In the genomic region with DNA sequence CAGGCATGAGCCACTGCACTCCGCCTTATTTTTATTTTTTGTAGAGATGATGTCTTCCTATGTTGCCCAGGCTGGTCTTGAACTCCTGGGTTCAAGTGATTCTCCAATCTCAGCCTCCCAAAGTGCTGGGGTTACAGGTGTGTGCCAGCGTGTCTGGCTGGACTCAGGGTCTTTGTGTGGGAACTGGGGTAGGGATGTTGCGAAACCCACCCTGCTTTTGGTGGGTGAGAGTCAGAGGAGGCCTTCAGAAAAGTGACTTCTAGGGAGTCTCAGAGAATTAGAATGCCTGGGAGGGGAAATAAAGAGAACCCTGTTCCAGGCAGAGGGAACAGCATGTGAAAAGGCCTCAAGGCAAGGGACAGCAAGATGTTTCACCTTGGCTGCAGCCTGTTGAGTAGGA, we compare ENCODE assay signal across 34 cellular contexts. TPM values are rescaled to one million over a fixed set of nuclear protein-coding genes. Genes with fewer than 3 reads are reported as not detected.
DNase-seq lines count a peak whose midpoint lies in the region; ATAC-seq, FAIRE-seq and TF ChIP-seq lines count a peak whose summit lies in the region.
"Had no signal": no experiment of that assay in that cellular context is flagged by ENCODE, and none has a peak within 500 bp of the region (broad histone marks: within the 10 kb centered on the region; RNA-seq: fewer than 3 reads in every experiment).

No MANE protein-coding gene starts in this region.

- CTCF ChIA-PET in HEK293 (lab: Yijun Ruan, JAX), result no interaction called here

- peak overlapping the region; percentile 13 to 93 (median 89) for H3K27ac Mint-ChIP-seq in CD4-positive, CD25-positive, alpha-beta regulatory T cell
- peak overlapping the region; percentile 41 for H3K27ac Mint-ChIP-seq in activated naive CD8-positive, alpha-beta T cell treated with anti-CD3 and anti-CD28 coated beads, Interleukin-2, amount 50 U/mL, for 24 hours
- peak overlapping the region; percentile 51 for H3K27ac Mint-ChIP-seq in nephron progenitor cell
- no peak overlapping the region for H3K27ac Mint-ChIP-seq in stimulated activated effector memory CD8-positive, alpha-beta T cell treated with anti-CD3 and anti-CD28 coated beads, Interleukin-12 subunit alpha, Interleukin-12 subunit beta, amount 100 ng/mL, for 72 hours
- H3K27ac Mint-ChIP-seq: activated CD8-positive, alpha-beta T cell treated with anti-CD3 and anti-CD28 coated beads, Interleukin-2, amount 10 ng/mL, durations not matched to agents 7 days and 5 days; activated naive CD8-positive, alpha-beta T cell treated with anti-CD3 and anti-CD28 coated beads, Interleukin-2, amount 10 ng/mL, durations not matched to agents 7 days and 5 days; activated T-helper 2 cell treated with anti-CD3 and anti-CD28 coated beads, Interferon-gamma antibody, Interleukin-2, Interleukin-4, amounts not matched to agents 10 μg/mL and 5 μg/mL and 100 μg/mL, durations not matched to agents 14 hours and 24 hours and 36 hours; T-helper 1 cell treated with Interleukin-12 subunit alpha and Interleukin-12 subunit beta and Interleukin-4 antibody, amounts not matched to agents 30 μg/mL and 1 μg/mL, for 36 hours had no signal

- H3K27me3 ChIP-seq in CD4-positive, CD25-positive, alpha-beta regulatory T cell (ENCODE audit: control insufficient read depth, insufficient read depth, low read length), result no peaks in the 10 kb centered on the region
- H3K27me3 ChIP-seq: BE2C, colonic mucosa, SJSA1 had no signal

- no peak for ATAC-seq in CD4-positive, CD25-positive, alpha-beta regulatory T cell (ENCODE audit: low read depth in 2 of 2)
- ATAC-seq in activated naive CD8-positive, alpha-beta T cell treated with anti-CD3 and anti-CD28 coated beads, Interleukin-2, amount 50 U/mL, for 24 hours, result no peak
- no peak for ATAC-seq in stimulated activated effector memory CD8-positive, alpha-beta T cell treated with anti-CD3 and anti-CD28 coated beads, Interleukin-12 subunit alpha, Interleukin-12 subunit beta, amount 100 ng/mL, for 72 hours
- no peak for ATAC-seq in GM18870 (IDR thresholded peaks at IDR 0.05; ENCODE audit: unreplicated experiment)
- ATAC-seq: activated CD8-positive, alpha-beta T cell treated with anti-CD3 and anti-CD28 coated beads, Interleukin-2, amount 10 ng/mL, durations not matched to agents 7 days and 5 days; HCT116; left colon; sciatic nerve had no signal

- peaks cover under 1% of the 10 kb centered on the region for H3K36me3 Mint-ChIP-seq in CD4-positive, CD25-positive, alpha-beta regulatory T cell
- H3K36me3 Mint-ChIP-seq in activated naive CD8-positive, alpha-beta T cell treated with anti-CD3 and anti-CD28 coated beads, Interleukin-2, amount 50 U/mL, for 24 hours (ENCODE audit: low read depth), result no peaks in the 10 kb centered on the region
- no peaks in the 10 kb centered on the region for H3K36me3 Mint-ChIP-seq in nephron progenitor cell (ENCODE audit: low read depth)
- peaks cover 21% of the 10 kb centered on the region for H3K36me3 Mint-ChIP-seq in stimulated activated effector memory CD8-positive, alpha-beta T cell treated with anti-CD3 and anti-CD28 coated beads, Interleukin-12 subunit alpha, Interleukin-12 subunit beta, amount 100 ng/mL, for 72 hours
- H3K36me3 Mint-ChIP-seq: activated naive CD8-positive, alpha-beta T cell treated with anti-CD3 and anti-CD28 coated beads, Interleukin-2, amount 10 ng/mL, durations not matched to agents 7 days and 5 days had no signal

- no peak for DNase-seq in CD4-positive, CD25-positive, alpha-beta regulatory T cell
- DNase-seq in activated naive CD8-positive, alpha-beta T cell treated with anti-CD3 and anti-CD28 coated beads, Interleukin-2, amount 50 U/mL, for 24 hours, result no peak
- DNase-seq in nephron progenitor cell, result no peak
- DNase-seq in SKM-1 treated with dmso at 0.1 percent for 144 hours (lab: John Stamatoyannopoulos, UW; ENCODE audit: unreplicated experiment), result no peak
- DNase-seq in GM12892 (ENCODE audit: insufficient read length), result no peak
- DNase-seq in stimulated activated effector memory CD8-positive, alpha-beta T cell treated with anti-CD3 and anti-CD28 coated beads, Interleukin-12 subunit alpha, Interleukin-12 subunit beta, amount 100 ng/mL, for 72 hours (ENCODE audit: low spot score in 2 of 2), result no peak
- DNase-seq: ACHN; activated CD4-positive, alpha-beta T cell treated with anti-CD3 and anti-CD28 coated beads for 1 hour; activated CD8-positive, alpha-beta T cell treated with anti-CD3 and anti-CD28 coated beads, Interleukin-2, amount 10 ng/mL, durations not matched to agents 7 days and 5 days; activated naive CD8-positive, alpha-beta T cell treated with anti-CD3 and anti-CD28 coated beads, Interleukin-2, amount 10 ng/mL, durations not matched to agents 7 days and 5 days; BE2C; Caco-2; colonic mucosa; DMS79 treated with DMSO at 0.1 percent for 48 hours; effector CD4-positive, alpha-beta T cell; GDM1; hippocampal formation; left colon; MV-4-11; NCI-H146; NCI-H2107; NCI-H446; NCI-H82; stimulated activated CD4-positive, alpha-beta T cell treated with anti-CD3 and anti-CD28 coated beads, Interleukin-2, amount 100 ng/mL, for 48 hours; tibial artery had no signal

- H3K4me1 ChIP-seq in CD4-positive, CD25-positive, alpha-beta regulatory T cell (ENCODE audit: control insufficient read depth, insufficient read depth, low read length, poor library complexity, severe bottlenecking), result peaks cover 27% of the 10 kb centered on the region
- H3K4me1 ChIP-seq in HEK293 (ENCODE audit: control insufficient read depth, insufficient read depth, low read length), result peaks cover 13% of the 10 kb centered on the region
- H3K4me1 ChIP-seq: Caco-2, colonic mucosa had no signal

- H3K27me3 Mint-ChIP-seq in CD4-positive, CD25-positive, alpha-beta regulatory T cell, result peaks cover 7% of the 10 kb centered on the region
- peaks cover 4% of the 10 kb centered on the region for H3K27me3 Mint-ChIP-seq in activated naive CD8-positive, alpha-beta T cell treated with anti-CD3 and anti-CD28 coated beads, Interleukin-2, amount 50 U/mL, for 24 hours
- H3K27me3 Mint-ChIP-seq in nephron progenitor cell (ENCODE audit: low read depth, poor library complexity), result peaks cover 78% of the 10 kb centered on the region

- peaks cover 0 to 52% (median 18%) of the 10 kb centered on the region in 4 donors for H3K4me1 Mint-ChIP-seq in CD4-positive, CD25-positive, alpha-beta regulatory T cell
- peaks cover 16% of the 10 kb centered on the region for H3K4me1 Mint-ChIP-seq in activated naive CD8-positive, alpha-beta T cell treated with anti-CD3 and anti-CD28 coated beads, Interleukin-2, amount 50 U/mL, for 24 hours
- peaks cover 17% of the 10 kb centered on the region for H3K4me1 Mint-ChIP-seq in nephron progenitor cell
- H3K4me1 Mint-ChIP-seq in stimulated activated effector memory CD8-positive, alpha-beta T cell treated with anti-CD3 and anti-CD28 coated beads, Interleukin-12 subunit alpha, Interleukin-12 subunit beta, amount 100 ng/mL, for 72 hours, result peaks cover 7% of the 10 kb centered on the region

- H3K27ac ChIP-seq in CD4-positive, CD25-positive, alpha-beta regulatory T cell (ENCODE audit: insufficient read depth, low read length, poor library complexity, severe bottlenecking), result no peak overlapping the region
- no peak overlapping the region for H3K27ac ChIP-seq in HEK293 (ENCODE audit: extremely low read depth, low read depth, low read length)
- H3K27ac ChIP-seq: colonic mucosa, SJSA1, tibial artery had no signal

- TF ChIP-seq POLR2A in GM12892 (IDR thresholded peaks at IDR 0.05; ENCODE audit: low read depth, low read length), result no peak

- peak overlapping the region; percentile 32 to 76 (median 60) for H3K4me3 Mint-ChIP-seq in CD4-positive, CD25-positive, alpha-beta regulatory T cell
- no peak overlapping the region for H3K4me3 Mint-ChIP-seq in activated naive CD8-positive, alpha-beta T cell treated with anti-CD3 and anti-CD28 coated beads, Interleukin-2, amount 50 U/mL, for 24 hours
- peak overlapping the region; percentile 28 for H3K4me3 Mint-ChIP-seq in nephron progenitor cell
- no peak overlapping the region for H3K4me3 Mint-ChIP-seq in stimulated activated effector memory CD8-positive, alpha-beta T cell treated with anti-CD3 and anti-CD28 coated beads, Interleukin-12 subunit alpha, Interleukin-12 subunit beta, amount 100 ng/mL, for 72 hours
- H3K4me3 Mint-ChIP-seq: activated CD8-positive, alpha-beta T cell treated with anti-CD3 and anti-CD28 coated beads, Interleukin-2, amount 10 ng/mL, durations not matched to agents 7 days and 5 days; activated naive CD8-positive, alpha-beta T cell treated with anti-CD3 and anti-CD28 coated beads, Interleukin-2, amount 10 ng/mL, durations not matched to agents 7 days and 5 days; T-helper 1 cell treated with Interleukin-12 subunit alpha and Interleukin-12 subunit beta and Interleukin-4 antibody, amounts not matched to agents 30 μg/mL and 1 μg/mL, for 36 hours had no signal

- H3K36me3 ChIP-seq in CD4-positive, CD25-positive, alpha-beta regulatory T cell (ENCODE audit: control insufficient read depth, insufficient read depth, low read length), result peaks cover 8% of the 10 kb centered on the region
- H3K36me3 ChIP-seq in HEK293 (ENCODE audit: control insufficient read depth in 2 of 2, insufficient read depth in 1 of 2, low read length in 2 of 2), result peaks cover 0 to 9% of the 10 kb centered on the region in 2 experiments; a peak in 1 of 3 replicates
- H3K36me3 ChIP-seq: colonic mucosa had no signal

- H3K9me3 Mint-ChIP-seq in CD4-positive, CD25-positive, alpha-beta regulatory T cell, result no peaks in the 10 kb centered on the region
- H3K9me3 Mint-ChIP-seq in activated naive CD8-positive, alpha-beta T cell treated with anti-CD3 and anti-CD28 coated beads, Interleukin-2, amount 50 U/mL, for 24 hours, result no peaks in the 10 kb centered on the region
- peaks cover 4% of the 10 kb centered on the region for H3K9me3 Mint-ChIP-seq in nephron progenitor cell
- H3K9me3 Mint-ChIP-seq in stimulated activated effector memory CD8-positive, alpha-beta T cell treated with anti-CD3 and anti-CD28 coated beads, Interleukin-12 subunit alpha, Interleukin-12 subunit beta, amount 100 ng/mL, for 72 hours, result no peaks in the 10 kb centered on the region
- H3K9me3 Mint-ChIP-seq: activated naive CD8-positive, alpha-beta T cell treated with anti-CD3 and anti-CD28 coated beads, Interleukin-2, amount 10 ng/mL, durations not matched to agents 7 days and 5 days; activated T-helper 2 cell treated with anti-CD3 and anti-CD28 coated beads, Interferon-gamma antibody, Interleukin-2, Interleukin-4, amounts not matched to agents 10 μg/mL and 5 μg/mL and 100 μg/mL, durations not matched to agents 14 hours and 24 hours and 36 hours; T-helper 1 cell treated with Interleukin-12 subunit alpha and Interleukin-12 subunit beta and Interleukin-4 antibody, amounts not matched to agents 30 μg/mL and 1 μg/mL, for 36 hours had no signal

- FAIRE-seq in GM12892 (lab: Jason Lieb, UNC), result no peak
- FAIRE-seq: astrocyte had no signal

- H3K4me3 ChIP-seq in CD4-positive, CD25-positive, alpha-beta regulatory T cell (ENCODE audit: low read depth, low read length), result no peak overlapping the region
- no peak overlapping the region for H3K4me3 ChIP-seq in HEK293 (ENCODE audit: low read depth, low read length)
- H3K4me3 ChIP-seq: colonic mucosa, SJSA1, tibial artery had no signal

- POLR2A ChIA-PET in HEK293 (lab: Yijun Ruan, JAX), result no interaction called here

- no peak for TF ChIP-seq CTCF in HEK293 (tag by site-specific recombination; IDR thresholded peaks at IDR 0.05)
- TF ChIP-seq CTCF in nephron progenitor cell (IDR thresholded peaks at IDR 0.05), result no peak

- no peaks in the 10 kb centered on the region for H3K9me3 ChIP-seq in CD4-positive, CD25-positive, alpha-beta regulatory T cell (ENCODE audit: control insufficient read depth in 2 of 2, low read length in 2 of 2)
- no peaks in the 10 kb centered on the region for H3K9me3 ChIP-seq in HEK293 (ENCODE audit: control insufficient read depth, insufficient read depth, low read depth, low read length)
- H3K9me3 ChIP-seq: BE2C, Caco-2, colonic mucosa, SJSA1, tibial artery had no signal

RNA-seq across cellular contexts. Expression of a gene that starts 13.2 kb away (rescaled TPM):
- 1,009 TPM for total RNA-seq in CD4-positive, CD25-positive, alpha-beta regulatory T cell
- 100 to 1,000 TPM; 608 to 773 (median 661) TPM for polyA plus RNA-seq in CD4-positive, CD25-positive, alpha-beta regulatory T cell
- polyA plus RNA-seq in GM12892 (2012; ENCODE audit: missing spikeins), result 137 TPM

RNA-seq across cellular contexts. Expression of a gene that starts 20.0 kb away (rescaled TPM):
- total RNA-seq in CD4-positive, CD25-positive, alpha-beta regulatory T cell, result 9.3 TPM
- 1 to 10 TPM; 3.1 to 4.5 (median 3.9) TPM for polyA plus RNA-seq in CD4-positive, CD25-positive, alpha-beta regulatory T cell
- polyA plus RNA-seq in GM12892 (2012; ENCODE audit: missing spikeins), result 0.32 TPM
- total RNA-seq: RPMI7951 had no signal

RNA-seq across cellular contexts. Expression of a gene that starts 45.1 kb away (rescaled TPM):
- 0.81 TPM for total RNA-seq in CD4-positive, CD25-positive, alpha-beta regulatory T cell
- polyA plus RNA-seq in CD4-positive, CD25-positive, alpha-beta regulatory T cell, result under 1 TPM in 3 of 4 donors, not detected in 1; 0.21 to 0.44 (median 0.23) TPM
- polyA plus RNA-seq in GM12892 (2012; ENCODE audit: missing spikeins), result 3.7 TPM

Comparison
In these comparisons a context has a peak if more than half of its experiments do, and no peak if none do; other contexts are left out.
1. H3K4me3 Mint-ChIP-seq: peak in CD4-positive, CD25-positive, alpha-beta regulatory T cell (4 of 4) and nephron progenitor cell (single experiment); none in activated naive CD8-positive, alpha-beta T cell treated with anti-CD3 and anti-CD28 coated beads, Interleukin-2, amount 50 U/mL, for 24 hours (single experiment) and stimulated activated effector memory CD8-positive, alpha-beta T cell treated with anti-CD3 and anti-CD28 coated beads, Interleukin-12 subunit alpha, Interleukin-12 subunit beta, amount 100 ng/mL, for 72 hours (single experiment).